In genomic region chr11:46719048-46719542, GRCh38 we compare ENCODE assay signal across 2 cellular contexts.
TF ChIP-seq lines count a peak whose summit lies in the region.

Gene F2, plus strand, starts transcription at chr11:46719213. Its CDS starts 23 bp downstream, at chr11:46719236.

TF ChIP-seq in GM23338, 12 proteins besides CTCF, POLR2A, EP300 and RAD21:
- TF ChIP-seq ZNF462 (CRISPR knock-in tag; IDR thresholded peaks at IDR 0.05): no peak
- no peak for TF ChIP-seq JUNB (IDR thresholded peaks at IDR 0.05; ENCODE audit: unreplicated experiment)

TF ChIP-seq in GM12878, 131 proteins besides CTCF, POLR2A, EP300 and RAD21 (continued from another document):
- TF ChIP-seq REST (IDR thresholded peaks at IDR 0.05; ENCODE audit: low read depth, low read length) (no peak), CHD2 (IDR thresholded peaks at IDR 0.05; ENCODE audit: borderline replicate concordance, low read depth, low read length) (no peak), RCOR1 (conservative IDR thresholded peaks at IDR 0.05; ENCODE audit: low read depth, low read length) (no peak), ZNF687 (IDR thresholded peaks at IDR 0.05) (no peak), ZNF217 (IDR thresholded peaks at IDR 0.05) (no peak), SMAD1 (IDR thresholded peaks at IDR 0.05; ENCODE audit: low read depth, partially characterized antibody) (no peak), STAT3 (IDR thresholded peaks at IDR 0.05; ENCODE audit: low read depth, low read length) (no peak), FOXK2 (IDR thresholded peaks at IDR 0.05) (no peak), ATF7 (IDR thresholded peaks at IDR 0.05; ENCODE audit: low read depth) (no peak), POU2F2 (IDR thresholded peaks at IDR 0.05; ENCODE audit: borderline replicate concordance, low read depth, low read length) (no peak), NFIC (IDR thresholded peaks at IDR 0.05; ENCODE audit: low read depth, low read length) (no peak), PAX5 (IDR thresholded peaks at IDR 0.05; ENCODE audit: borderline replicate concordance, low read depth, low read length) (no peak), BCL11A (IDR thresholded peaks at IDR 0.05; ENCODE audit: low read depth, low read length) (no peak), TCF3 (IDR thresholded peaks at IDR 0.05; ENCODE audit: borderline replicate concordance, insufficient read depth, low read depth, low read length) (no peak), KDM1A (IDR thresholded peaks at IDR 0.05; ENCODE audit: borderline replicate concordance) (no peak), MLLT1 (IDR thresholded peaks at IDR 0.05) (no peak), IKZF2 (IDR thresholded peaks at IDR 0.05) (no peak), NFYA (IDR thresholded peaks at IDR 0.05; ENCODE audit: borderline replicate concordance, low read depth, low read length) (no peak)
TF ChIP-seq in GM12878: peak in this region for 0.
